Comparison of ENCODE assay signal across 11 cellular contexts in genomic region chrX:40100537-40101429, GRCh38. TPM values are rescaled to one million over a fixed set of nuclear protein-coding genes. Genes with fewer than 3 reads are reported as not detected.
DNase-seq lines count a peak whose midpoint lies in the region; ATAC-seq, FAIRE-seq and TF ChIP-seq lines count a peak whose summit lies in the region.
"Had no signal": no experiment of that assay in that cellular context is flagged by ENCODE, and none has a peak within 500 bp of the region (broad histone marks: within the 10 kb centered on the region; RNA-seq: fewer than 3 reads in every experiment).

No MANE protein-coding gene starts in this region.

- H3K4me1 Mint-ChIP-seq in CD8-positive, alpha-beta memory T cell: peaks cover 6 to 9% (median 8%) of the 10 kb centered on the region in 3 donors

- TF ChIP-seq CTCF in GM12878 (IDR thresholded peaks at IDR 0.05 in 2 of 3, conservative IDR thresholded peaks at IDR 0.05 in 1 of 3; ENCODE audit: control insufficient read depth in 2 of 3, extremely low read depth in 1 of 3, insufficient read depth in 1 of 3, low read depth in 3 of 3, low read length in 3 of 3): no peak

- TF ChIP-seq POLR2A in GM12878 (IDR thresholded peaks at IDR 0.05; ENCODE audit: low read depth, low read length): no peak

- in situ Hi-C loops in GM12878 (cut with MboI): no loop called here

- RAD21 ChIA-PET in GM12878 (lab: Charles Lee; ENCODE audit: unreplicated experiment): interaction anchor here (2.0 kb wide), 1 partner anchor 53 kb away, joined by 8 read pairs; no protein-coding TSS in a partner anchor

- H3K27ac Mint-ChIP-seq in CD8-positive, alpha-beta memory T cell: no peak overlapping the region

- no peak for FAIRE-seq in GM12878 (lab: Jason Lieb, UNC)

- peaks cover 0 to 22% of the 10 kb centered on the region in 2 donors for H3K27me3 Mint-ChIP-seq in CD8-positive, alpha-beta memory T cell

- WGBS in GM12878 (ENCODE audit: insufficient coverage, insufficient replicate concordance, low lambda C conversion rate, missing lambda C conversion rate): 54% methylated on average over 18 of the region's 31 CpGs

- CTCF ChIA-PET in CD8-positive, alpha-beta memory T cell (lab: Charles Lee): interaction anchor here (0.8 kb wide), 1 partner anchor 53 kb away, joined by 3 read pairs; no protein-coding TSS in a partner anchor
- CTCF ChIA-PET in GM12878 (lab: Yijun Ruan, JAX): interaction anchor here (0.9 kb wide), 1 partner anchor 8 kb away, joined by 3 read pairs; no protein-coding TSS in a partner anchor

- H3K9ac ChIP-seq in Karpas-422 (ENCODE audit: low read length) (peak overlapping the region; percentile 63), GM12878 (ENCODE audit: control insufficient read depth, insufficient read depth, low read length) (no peak overlapping the region)

- peak overlapping the region in 1 of 7 donors; percentile 69 for H3K4me3 Mint-ChIP-seq in CD8-positive, alpha-beta memory T cell

- intact Hi-C loops in GM12878 (cut with micrococcal nuclease; ENCODE audit: unreplicated experiment): no loop called here
- intact Hi-C loops in posterior cingulate gyrus (cut with DNase I): no loop called here

- no peaks in the 10 kb centered on the region for H3K36me3 ChIP-seq in CD8-positive, alpha-beta memory T cell (ENCODE audit: insufficient read depth, low read length)
- H3K36me3 ChIP-seq in Karpas-422 (ENCODE audit: insufficient read depth, low read length) (no peaks in the 10 kb centered on the region), GM12878 (ENCODE audit: control insufficient read depth in 2 of 2, insufficient read depth in 2 of 2, low read length in 1 of 2) (no peaks in the 10 kb centered on the region), neuron (ENCODE audit: insufficient read depth, low read length) (no peaks in the 10 kb centered on the region)
- H3K36me3 ChIP-seq: gastrocnemius medialis had no signal

- H3K79me2 ChIP-seq in Karpas-422 (ENCODE audit: low read length) (peaks cover 2% of the 10 kb centered on the region; the same call in 1 of the 2 replicates), GM12878 (ENCODE audit: control insufficient read depth, insufficient read depth, low read length) (peaks cover 11% of the 10 kb centered on the region)

- TF ChIP-seq RAD21 in GM12878 (IDR thresholded peaks at IDR 0.05; ENCODE audit: insufficient read depth, low read depth, low read length): no peak

- no TSS peak for BruUV-seq in GM12878 (replicated peaks; lab: Mats Ljungman, UMichigan)

- TF ChIP-seq EP300 in GM12878 (IDR thresholded peaks at IDR 0.05; ENCODE audit: borderline replicate concordance in 1 of 2, control insufficient read depth in 1 of 2, low read depth in 2 of 2, low read length in 2 of 2): no peak

- no peak overlapping the region for H2AFZ ChIP-seq in Karpas-422 (ENCODE audit: low read length)
- no peak overlapping the region for H2AFZ ChIP-seq in GM12878 (ENCODE audit: control insufficient read depth, low read depth, low read length)
- peak overlapping the region; percentile 5 for H2AFZ ChIP-seq in neuron (ENCODE audit: low read depth, low read length)

- H3K36me3 Mint-ChIP-seq in CD8-positive, alpha-beta memory T cell: peaks cover 0 to 1% (median 0%) of the 10 kb centered on the region in 3 donors

- DNase-seq in CD8-positive, alpha-beta memory T cell: no peak
- DNase-seq in Karpas-422 (peak; percentile 67), GM12878 (ENCODE audit: low read depth, low spot score) (no peak), posterior cingulate gyrus (no peak), substantia nigra (lab: John Stamatoyannopoulos, UW) (no peak)
- DNase-seq: gastrocnemius medialis, NCI-H1930 had no signal

- SMC1A ChIA-PET in GM12878 (lab: Charles Lee; ENCODE audit: uncharacterized antibody, unreplicated experiment): interaction anchor here (1.1 kb wide), 1 partner anchor 19 kb away, joined by 3 read pairs; no protein-coding TSS in a partner anchor

- ATAC-seq in GM12878: no peak
- no peak for ATAC-seq in GM18870 (IDR thresholded peaks at IDR 0.05; ENCODE audit: unreplicated experiment)
- ATAC-seq in GM21529 (IDR thresholded peaks at IDR 0.05; ENCODE audit: unreplicated experiment): no peak
- ATAC-seq: gastrocnemius medialis had no signal

- no peaks in the 10 kb centered on the region for H3K9me3 ChIP-seq in CD8-positive, alpha-beta memory T cell (ENCODE audit: low read length)
- no peaks in the 10 kb centered on the region for H3K9me3 ChIP-seq in Karpas-422 (ENCODE audit: low read length)
- no peaks in the 10 kb centered on the region; the same call in 2 of the 3 replicates for H3K9me3 ChIP-seq in GM12878 (replicated peaks; ENCODE audit: control insufficient read depth, insufficient read depth, low read length)
- H3K9me3 ChIP-seq in neuron (ENCODE audit: low read length): no peaks in the 10 kb centered on the region
- H3K9me3 ChIP-seq: gastrocnemius medialis had no signal

- H3K4me3 ChIP-seq in CD8-positive, alpha-beta memory T cell (ENCODE audit: low read length): no peak overlapping the region
- peak overlapping the region; percentile 56 for H3K4me3 ChIP-seq in Karpas-422 (ENCODE audit: low read length)
- H3K4me3 ChIP-seq in GM12878: no peak overlapping the region
- no peak overlapping the region for H3K4me3 ChIP-seq in neuron (ENCODE audit: low read length)
- H3K4me3 ChIP-seq: gastrocnemius medialis, lung had no signal

- H3K4me2 ChIP-seq in Karpas-422 (ENCODE audit: low read depth, low read length, poor library complexity, severe bottlenecking): peak overlapping the region; percentile 91
- H3K4me2 ChIP-seq in GM12878 (ENCODE audit: control insufficient read depth, insufficient read depth): peak overlapping the region; percentile 47; the same call in 1 of the 2 replicates

- H3K9me2 ChIP-seq in Karpas-422 (replicated peaks; ENCODE audit: insufficient read depth, low read length): no peaks in the 10 kb centered on the region

- peak overlapping the region; percentile 51 for H3K27ac ChIP-seq in CD8-positive, alpha-beta memory T cell (ENCODE audit: low read depth, low read length)
- peak overlapping the region; percentile 99 for H3K27ac ChIP-seq in Karpas-422 (ENCODE audit: low read length)
- peak overlapping the region; percentile 46; the same call in 1 of the 2 replicates for H3K27ac ChIP-seq in GM12878 (ENCODE audit: control insufficient read depth, insufficient read depth)
- H3K27ac ChIP-seq in substantia nigra (ENCODE audit: low read depth, low read length, poor library complexity, severe bottlenecking): no peak overlapping the region

- H3K27me3 ChIP-seq in CD8-positive, alpha-beta memory T cell (ENCODE audit: insufficient read depth, low read length, poor library complexity, severe bottlenecking): no peaks in the 10 kb centered on the region
- H3K27me3 ChIP-seq in Karpas-422 (ENCODE audit: low read length) (no peaks in the 10 kb centered on the region), GM12878 (replicated peaks in 1 of 2; ENCODE audit: control insufficient read depth in 2 of 2, insufficient read depth in 2 of 2, low read length in 1 of 2) (no peaks in the 10 kb centered on the region), neuron (ENCODE audit: insufficient read depth, low read length) (no peaks in the 10 kb centered on the region)

- POLR2A ChIA-PET in CD8-positive, alpha-beta memory T cell (lab: Charles Lee): no interaction called here
- POLR2A ChIA-PET in GM12878 (lab: Charles Lee): no interaction called here

- H3K9me3 Mint-ChIP-seq in CD8-positive, alpha-beta memory T cell: peaks cover 0 to 2% (median 0%) of the 10 kb centered on the region in 5 donors

- H4K20me1 ChIP-seq in Karpas-422 (ENCODE audit: insufficient read depth, low read depth, low read length) (peaks cover under 1% of the 10 kb centered on the region; the same call in 1 of the 2 replicates), GM12878 (ENCODE audit: control insufficient read depth, insufficient read depth) (no peaks in the 10 kb centered on the region)

- peaks cover 7% of the 10 kb centered on the region for H3K4me1 ChIP-seq in CD8-positive, alpha-beta memory T cell (ENCODE audit: insufficient read depth, low read length)
- H3K4me1 ChIP-seq in Karpas-422 (ENCODE audit: low read length) (peaks cover 57% of the 10 kb centered on the region), GM12878 (ENCODE audit: control insufficient read depth, insufficient read depth, low read length) (peaks cover 4% of the 10 kb centered on the region; the same call in 1 of the 2 replicates), neuron (ENCODE audit: insufficient read depth, low read length) (peaks cover 17% of the 10 kb centered on the region)

TF ChIP-seq in GM12878, 131 proteins besides CTCF, POLR2A, EP300 and RAD21 (continues in another document):
- TF ChIP-seq CEBPB (IDR thresholded peaks at IDR 0.05; ENCODE audit: borderline replicate concordance in 1 of 2, low read depth in 2 of 2, low read length in 2 of 2): no peak
- TF ChIP-seq IRF5 (IDR thresholded peaks at IDR 0.05; ENCODE audit: borderline replicate concordance): no peak

RNA-seq across cellular contexts. Expression of gene BCOR, which starts 3.0 kb away (rescaled TPM):
- 10 to 100 TPM; 62.6 to 67.7 TPM for total RNA-seq in CD8-positive, alpha-beta memory T cell
- polyA plus RNA-seq in CD8-positive, alpha-beta memory T cell: 7.2 TPM
- 43.7 and 49.9 TPM in 2 replicates for total RNA-seq in Karpas-422 (2014; rRNA removed; shearing (Covaris generic); ENCODE audit: low replicate concordance)
- 8.7 and 10.9 TPM in 2 replicates for total RNA-seq in GM12878 (2013; cell fraction: nucleolus; rRNA removed)
- total RNA-seq in GM12878 (2014; rRNA removed): 9.9 and 12.8 TPM in 2 replicates
- 7.0 and 7.3 TPM in 2 replicates for total RNA-seq in GM12878 (2014; rRNA removed; fragmentation: Illumina TruSeq; extraction: Trizol)
- total RNA-seq in GM12878 (2021): 16.4 and 17.5 TPM in 2 replicates
- polyA plus RNA-seq in GM12878 (2011; ENCODE audit: low read depth): 9.8 TPM
- polyA plus RNA-seq in GM12878 (2011; rRNA removed): 7.5 and 8.0 TPM in 2 replicates
- 6.9 and 11.2 TPM in 2 replicates for polyA plus RNA-seq in GM12878 (2011; cell fraction: cytosol; rRNA removed)
- polyA plus RNA-seq in GM12878 (2011; cell fraction: nucleus; rRNA removed): 22.9 and 32.6 TPM in 2 replicates
- 12.0 and 13.5 TPM in 2 replicates for polyA plus RNA-seq in GM12878 (2012)
- 14.6 and 14.8 TPM in 2 replicates for polyA plus RNA-seq in GM12878 (2014; fragmentation: Illumina TruSeq; extraction: Trizol)
- polyA plus RNA-seq in GM12878 (2014; fragmentation: Nextera tagmentation; extraction: Ambion mirVana): 1 to 10 TPM; 5.1 to 8.0 TPM
- polyA plus RNA-seq in GM12878 (2014; rRNA removed): 9.6 and 10.0 TPM in 2 replicates
- polyA plus RNA-seq in GM12878 (2016; fragmentation: Nextera tagmentation; extraction: Ambion mirVana): 10 to 100 TPM; 10.1 to 10.9 TPM
- polyA minus RNA-seq in GM12878 (2011; rRNA and poly(A)+ RNA removed): 8.6 and 10.0 TPM in 2 replicates
- polyA minus RNA-seq in GM12878 (2011; cell fraction: cytosol; rRNA and poly(A)+ RNA removed): 8.4 and 9.4 TPM in 2 replicates
- polyA minus RNA-seq in GM12878 (2011; cell fraction: nucleus; rRNA and poly(A)+ RNA removed): 7.9 and 12.2 TPM in 2 replicates
